ENCODE assay signal across 8 cellular contexts in the genomic region with DNA sequence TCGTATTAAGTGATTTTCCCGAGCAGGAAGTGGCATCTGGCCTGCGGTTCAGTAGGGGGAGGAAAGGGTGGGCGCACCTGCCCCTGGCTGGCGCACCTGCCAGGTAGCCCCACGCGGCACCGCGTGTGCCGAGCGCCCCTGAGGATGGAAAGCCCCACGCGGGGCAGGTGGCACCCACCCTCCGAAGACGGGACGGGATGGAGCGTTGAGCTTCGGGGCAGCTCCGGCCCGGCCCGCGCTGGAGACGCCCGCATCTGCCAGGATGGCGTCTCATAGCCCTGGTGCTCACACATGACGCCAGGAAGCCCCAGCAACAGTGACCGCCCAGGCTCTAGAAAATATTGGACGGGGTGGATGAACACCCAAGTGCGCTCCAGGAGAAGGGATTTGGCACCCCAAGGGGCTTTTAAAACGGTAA. TPM values are rescaled to one million over a fixed set of nuclear protein-coding genes. Genes with fewer than 3 reads are reported as not detected.
DNase-seq lines count a peak whose midpoint lies in the region; ATAC-seq and TF ChIP-seq lines count a peak whose summit lies in the region.

No MANE protein-coding gene starts in this region.

- H3K27me3 ChIP-seq in adipocyte (replicated peaks; ENCODE audit: control insufficient read depth, insufficient read depth, low read length): peaks cover 41% of the 10 kb centered on the region
- H3K27me3 ChIP-seq in iPS-20b (ENCODE audit: insufficient read depth, low read length): peaks cover 91% of the 10 kb centered on the region
- peaks cover 8% of the 10 kb centered on the region for H3K27me3 ChIP-seq in thyroid gland

- H3K27ac ChIP-seq in iPS-20b (ENCODE audit: low read length) (no peak overlapping the region), thyroid gland (peak overlapping the region; percentile 60 to 86 (median 75))

- no peak for TF ChIP-seq POLR2A in thyroid gland (IDR thresholded peaks at IDR 0.05)

- H3K9me3 ChIP-seq in adipocyte (ENCODE audit: control insufficient read depth, low read length) (no peaks in the 10 kb centered on the region), iPS-20b (ENCODE audit: insufficient read depth, low read depth, low read length) (no peaks in the 10 kb centered on the region; the same call in 1 of the 2 replicates), thyroid gland (no peaks in the 10 kb centered on the region)

- H3K36me3 ChIP-seq in adipocyte (ENCODE audit: control insufficient read depth, insufficient read depth, low read length, severe bottlenecking) (no peaks in the 10 kb centered on the region), iPS-20b (ENCODE audit: insufficient read depth, low read depth, low read length) (no peaks in the 10 kb centered on the region), thyroid gland (no peaks in the 10 kb centered on the region)

- peaks cover 6% of the 10 kb centered on the region for H3K4me1 ChIP-seq in adipocyte (ENCODE audit: control insufficient read depth, insufficient read depth, low read length)
- 0 out of 2 replicates have a peak, but pooled peaks cover 4% of the 10 kb centered on the region for H3K4me1 ChIP-seq in iPS-20b (ENCODE audit: insufficient read depth, low read length)
- peaks cover 22 to 26% of the 10 kb centered on the region in 2 donors for H3K4me1 ChIP-seq in thyroid gland

- CTCF ChIA-PET in HEK293T (lab: Yijun Ruan, JAX): no interaction called here

- 5 to 6% methylated on average over 18 of the region's 30 CpGs for WGBS in thyroid gland, 2 donors

- H3K9ac ChIP-seq in adipocyte (ENCODE audit: low read length) (peak overlapping the region; percentile 62), iPS-20b (ENCODE audit: low read depth, low read length) (no peak overlapping the region)

- intact Hi-C loops in thyroid gland (cut with DNase I): no loop called here

- H3K4me3 ChIP-seq in adipocyte (ENCODE audit: low read length) (peak overlapping the region; percentile 77), iPS-20b (ENCODE audit: low read length) (peak overlapping the region; percentile 51; the same call in 1 of the 2 replicates), thyroid gland (replicated peaks in 1 of 3) (peak overlapping the region in 2 of 3 donors; percentile 51)

- ATAC-seq in GM18873 (IDR thresholded peaks at IDR 0.05; ENCODE audit: low FRiP score, unreplicated experiment): no peak

- POLR2A ChIA-PET in HEK293T (lab: Yijun Ruan, JAX): no interaction called here

- DNase-seq in stimulated activated naive CD4-positive, alpha-beta T cell (lab: John Stamatoyannopoulos, UW): peak in 5 of 6 experiments; percentile 13 to 40 (median 28)
- DNase-seq in stimulated activated naive CD4-positive, alpha-beta T cell treated with Interleukin-2 at 50 U/mL for 16 hours (lab: John Stamatoyannopoulos, UW): no peak
- DNase-seq in adipocyte (ENCODE audit: low read depth): peak; percentile 52
- no peak for DNase-seq in thyroid gland
- DNase-seq in HEK293T (ENCODE audit: extremely low spot score): no peak
- DNase-seq in HuH-7.5 (ENCODE audit: low spot score): no peak

- no peak for TF ChIP-seq CTCF in thyroid gland (IDR thresholded peaks at IDR 0.05)

TF ChIP-seq in HEK293T, 16 proteins besides CTCF, POLR2A, EP300 and RAD21:
- TF ChIP-seq NFRKB (IDR thresholded peaks at IDR 0.05): no peak
- no peak for TF ChIP-seq TARDBP (IDR thresholded peaks at IDR 0.05)

RNA-seq across cellular contexts. Expression of gene NFATC1, which starts 2.5 kb away (rescaled TPM):
- 10 to 100 TPM; 10.1 to 15.0 (median 12.7) TPM for total RNA-seq in thyroid gland

Comparison
In these comparisons a context has a peak if more than half of its experiments do, and no peak if none do; other contexts are left out.
1. DNase-seq: peak in stimulated activated naive CD4-positive, alpha-beta T cell (5 of 6) and adipocyte (single experiment); none in stimulated activated naive CD4-positive, alpha-beta T cell treated with Interleukin-2 at 50 U/mL for 16 hours (single experiment), thyroid gland (0 of 2), HEK293T (single experiment) and HuH-7.5 (single experiment).
2. Peak in every context shown above with its lines, with median percentiles within 50 percentile points of each other: H3K4me3 ChIP-seq.